Comparison of ENCODE assay signal across 20 cellular contexts in genomic region chr4:5018096-5018495, GRCh38. TPM values are rescaled to one million over a fixed set of nuclear protein-coding genes. Genes with fewer than 3 reads are reported as not detected.
DNase-seq lines count a peak whose midpoint lies in the region; ATAC-seq and TF ChIP-seq lines count a peak whose summit lies in the region.
"Had no signal": no experiment of that assay in that cellular context is flagged by ENCODE, and none has a peak within 500 bp of the region (broad histone marks: within the 10 kb centered on the region; RNA-seq: fewer than 3 reads in every experiment).

No MANE protein-coding gene starts in this region.

- DNase-seq in AG09309 (ENCODE audit: low read depth), result no peak
- DNase-seq in HFF-Myc (ENCODE audit: extremely low read depth, low read depth), result no peak
- peak; percentile 12 for DNase-seq in SW480 (ENCODE audit: low spot score)
- no peak for DNase-seq in foreskin keratinocyte
- DNase-seq in SW 1271 (lab: John Stamatoyannopoulos, UW), result no peak
- DNase-seq in NCI-H226, result no peak
- no peak for DNase-seq in stimulated activated naive CD4-positive, alpha-beta T cell treated with Interleukin-2 at 50 U/mL for 16 hours (lab: John Stamatoyannopoulos, UW)
- DNase-seq: activated gamma-delta T cell treated with Interleukin-2 at 50 U/mL for 16 hours; DMS79; effector CD4-positive, alpha-beta T cell; midbrain; NCI-H1930; ovary; small intestine; stimulated activated naive CD8-positive, alpha-beta T cell treated with anti-CD3 and anti-CD28 coated beads, Interleukin-15, amount 100 ng/mL, for 72 hours had no signal

- no peak overlapping the region for H3K27ac ChIP-seq in foreskin keratinocyte
- H3K27ac ChIP-seq: HL-60, ovary, SJSA1, vagina had no signal

- no peaks in the 10 kb centered on the region for H3K4me1 ChIP-seq in foreskin keratinocyte
- H3K4me1 ChIP-seq: SJSA1 had no signal

- ATAC-seq in foreskin keratinocyte (no peak), GM19395 (IDR thresholded peaks at IDR 0.05; ENCODE audit: unreplicated experiment) (no peak)
- ATAC-seq: stimulated activated naive CD8-positive, alpha-beta T cell treated with anti-CD3 and anti-CD28 coated beads, Interleukin-15, amount 100 ng/mL, for 72 hours had no signal

- TF ChIP-seq CTCF in AG09309 (IDR thresholded peaks at IDR 0.05; ENCODE audit: control insufficient read depth, insufficient read depth, low read depth, low read length, missing control alignments), result peak; percentile 24
- TF ChIP-seq CTCF in HFF-Myc (IDR thresholded peaks at IDR 0.05; ENCODE audit: low read depth, low read length, missing control alignments), result peak; percentile 8
- TF ChIP-seq CTCF in foreskin keratinocyte (conservative IDR thresholded peaks at IDR 0.05), result peak; percentile 50

- H3K4me3 ChIP-seq in AG09309 (ENCODE audit: control insufficient read depth, low read depth, low read length) (no peak overlapping the region), HFF-Myc (replicated peaks; ENCODE audit: low read depth, low read length) (no peak overlapping the region)
- H3K4me3 ChIP-seq: ovary, SJSA1, vagina had no signal

- peaks cover 56% of the 10 kb centered on the region for H3K27me3 ChIP-seq in foreskin keratinocyte
- H3K27me3 ChIP-seq: ovary, SJSA1, vagina had no signal

RNA-seq across cellular contexts. Expression of gene CYTL1, which starts 1.2 kb away (rescaled TPM):
- 0.42 TPM in 1 of 2 replicates, not detected in the other for total RNA-seq in foreskin keratinocyte
- polyA plus RNA-seq in foreskin keratinocyte, result 0.39 and 0.70 TPM in 2 replicates
- total RNA-seq: activated CD8-positive, alpha-beta memory T cell treated with anti-CD3 and anti-CD28 coated beads for 36 hours had no signal

RNA-seq across cellular contexts. Expression of gene STK32B, which starts 33.2 kb away (rescaled TPM):
- 7.7 and 8.3 TPM in 2 replicates for total RNA-seq in foreskin keratinocyte
- polyA plus RNA-seq in foreskin keratinocyte, result 4.5 and 5.0 TPM in 2 replicates
- total RNA-seq: activated CD8-positive, alpha-beta memory T cell treated with anti-CD3 and anti-CD28 coated beads for 36 hours had no signal
